17 cellular contexts compared by ENCODE assay signal in genomic region chr11:36022891-36023290, GRCh38.
"Had no signal": no experiment of that assay in that cellular context is flagged by ENCODE, and none has a peak within 500 bp of the region (broad histone marks: within the 10 kb centered on the region; RNA-seq: fewer than 3 reads in every experiment).

No MANE protein-coding gene starts in this region.

- H3K27ac Mint-ChIP-seq: activated naive CD4-positive, alpha-beta T cell treated with anti-CD3 and anti-CD28 coated beads, Interleukin-2, amount 10 ng/mL, durations not matched to agents 7 days and 5 days; activated naive CD8-positive, alpha-beta T cell treated with anti-CD3 and anti-CD28 coated beads, Interleukin-2, amount 50 U/mL, for 24 hours; dendritic cell treated with granulocyte-macrophage colony-stimulating factor and Interleukin-4, amounts not matched to agents 40 ng/mL and 50 ng/mL, for 4 days; natural killer cell treated with Interleukin-12 subunit alpha and Interleukin-12 subunit beta and Interleukin-15 and Interleukin-18, amount 100 ng/mL, for 72 hours; stimulated activated naive B cell treated with anti-CD40 and anti-IgM and Interleukin-4, amounts not matched to agents 10 μg/mL and 1 μg/mL and 100 μg/mL, for 72 hours had no signal

- H3K4me3 Mint-ChIP-seq: activated naive CD4-positive, alpha-beta T cell treated with anti-CD3 and anti-CD28 coated beads, Interleukin-2, amount 10 ng/mL, durations not matched to agents 7 days and 5 days; activated naive CD8-positive, alpha-beta T cell treated with anti-CD3 and anti-CD28 coated beads, Interleukin-2, amount 50 U/mL, for 24 hours; activated T-cell treated with anti-CD3 and anti-CD28 coated beads, Interleukin-2, amount 50 U/mL, for 4 hours; dendritic cell treated with granulocyte-macrophage colony-stimulating factor and Interleukin-4, amounts not matched to agents 40 ng/mL and 50 ng/mL, for 4 days; natural killer cell treated with Interleukin-12 subunit alpha and Interleukin-12 subunit beta and Interleukin-15 and Interleukin-18, amount 100 ng/mL, for 72 hours; stimulated activated naive B cell treated with anti-CD40 and anti-IgM and Interleukin-4, amounts not matched to agents 10 μg/mL and 1 μg/mL and 100 μg/mL, for 72 hours had no signal

- H3K27me3 ChIP-seq: upper lobe of right lung had no signal

- H3K4me3 ChIP-seq: thoracic aorta, upper lobe of right lung had no signal

- H3K27me3 Mint-ChIP-seq: activated naive CD4-positive, alpha-beta T cell treated with anti-CD3 and anti-CD28 coated beads, Interleukin-2, amount 10 ng/mL, durations not matched to agents 7 days and 5 days; activated naive CD8-positive, alpha-beta T cell treated with anti-CD3 and anti-CD28 coated beads, Interleukin-2, amount 50 U/mL, for 24 hours; dendritic cell treated with granulocyte-macrophage colony-stimulating factor and Interleukin-4, amounts not matched to agents 40 ng/mL and 50 ng/mL, for 4 days had no signal

- H3K36me3 Mint-ChIP-seq: activated naive CD4-positive, alpha-beta T cell treated with anti-CD3 and anti-CD28 coated beads, Interleukin-2, amount 10 ng/mL, durations not matched to agents 7 days and 5 days; natural killer cell treated with Interleukin-12 subunit alpha and Interleukin-12 subunit beta and Interleukin-15 and Interleukin-18, amount 100 ng/mL, for 72 hours; stimulated activated naive B cell treated with anti-CD40 and anti-IgM and Interleukin-4, amounts not matched to agents 10 μg/mL and 1 μg/mL and 100 μg/mL, for 72 hours had no signal

- H3K9me3 ChIP-seq: thoracic aorta, upper lobe of right lung had no signal

- H3K9me3 Mint-ChIP-seq: activated naive CD4-positive, alpha-beta T cell treated with anti-CD3 and anti-CD28 coated beads, Interleukin-2, amount 10 ng/mL, durations not matched to agents 7 days and 5 days; activated naive CD8-positive, alpha-beta T cell treated with anti-CD3 and anti-CD28 coated beads, Interleukin-2, amount 50 U/mL, for 24 hours; activated T-cell treated with anti-CD3 and anti-CD28 coated beads, Interleukin-2, amount 50 U/mL, for 4 hours; dendritic cell treated with granulocyte-macrophage colony-stimulating factor and Interleukin-4, amounts not matched to agents 40 ng/mL and 50 ng/mL, for 4 days; natural killer cell treated with Interleukin-12 subunit alpha and Interleukin-12 subunit beta and Interleukin-15 and Interleukin-18, amount 100 ng/mL, for 72 hours had no signal

- H3K27ac ChIP-seq: thoracic aorta, upper lobe of right lung had no signal

- H3K4me1 ChIP-seq: upper lobe of right lung had no signal

- H3K4me1 Mint-ChIP-seq: activated naive CD4-positive, alpha-beta T cell treated with anti-CD3 and anti-CD28 coated beads, Interleukin-2, amount 10 ng/mL, durations not matched to agents 7 days and 5 days; activated naive CD8-positive, alpha-beta T cell treated with anti-CD3 and anti-CD28 coated beads, Interleukin-2, amount 50 U/mL, for 24 hours; stimulated activated naive B cell treated with anti-CD40 and anti-IgM and Interleukin-4, amounts not matched to agents 10 μg/mL and 1 μg/mL and 100 μg/mL, for 72 hours had no signal

- H3K36me3 ChIP-seq: thoracic aorta, upper lobe of right lung had no signal

- DNase-seq: activated CD4-positive, alpha-beta T cell treated with anti-CD3 and anti-CD28 coated beads, Interleukin-2, amount 50 U/mL, for 1 hour; activated CD8-positive, alpha-beta memory T cell treated with anti-CD3 and anti-CD28 coated beads, Interleukin-2, amount 50 U/mL, for 4 hours; activated effector memory CD4-positive, alpha-beta T cell treated with Interleukin-2 at 50 U/mL for 16 hours; activated naive CD4-positive, alpha-beta T cell treated with anti-CD3 and anti-CD28 coated beads, Interleukin-2, amount 10 ng/mL, durations not matched to agents 7 days and 5 days; activated naive CD8-positive, alpha-beta T cell treated with anti-CD3 and anti-CD28 coated beads, Interleukin-2, amount 50 U/mL, for 24 hours; activated T-cell treated with anti-CD3 and anti-CD28 coated beads, Interleukin-2, amount 50 U/mL, for 4 hours; aorta; effector memory CD4-positive, alpha-beta T cell; foreskin melanocyte; occipital lobe; posterior cingulate gyrus; stimulated activated naive B cell treated with anti-CD40 and anti-IgM and Interleukin-4, amounts not matched to agents 10 μg/mL and 1 μg/mL and 100 μg/mL, for 72 hours; T1000; upper lobe of right lung had no signal
